ENCODE assay signal across 12 cellular contexts in the genomic region with DNA sequence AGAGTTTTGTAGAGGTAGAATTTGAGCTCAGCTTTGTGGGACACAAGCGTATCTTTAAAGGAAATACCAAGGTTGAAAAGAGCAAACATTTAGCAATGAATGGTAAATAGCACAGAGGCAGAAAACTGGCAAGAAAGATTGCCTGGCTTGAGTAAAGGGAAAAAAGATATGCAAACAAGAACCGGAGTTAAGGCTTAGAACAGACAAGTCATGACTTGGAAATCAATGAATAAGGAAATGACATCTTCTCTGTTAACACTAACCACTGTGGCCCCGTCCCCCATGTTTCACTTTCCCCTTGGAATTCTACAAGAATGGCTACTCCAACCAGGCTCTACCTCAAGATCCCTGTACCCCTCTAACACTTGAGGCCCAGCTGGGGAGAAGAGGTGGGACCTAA. TPM values are rescaled to one million over a fixed set of nuclear protein-coding genes. Genes with fewer than 3 reads are reported as not detected.
DNase-seq lines count a peak whose midpoint lies in the region; ATAC-seq and TF ChIP-seq lines count a peak whose summit lies in the region.
"Had no signal": no experiment of that assay in that cellular context is flagged by ENCODE, and none has a peak within 500 bp of the region (broad histone marks: within the 10 kb centered on the region; RNA-seq: fewer than 3 reads in every experiment).

No MANE protein-coding gene starts in this region.

- H3K9me3 ChIP-seq in breast epithelium (no peaks in the 10 kb centered on the region), left lung (no peaks in the 10 kb centered on the region), thoracic aorta (no peaks in the 10 kb centered on the region)

- no peak for TF ChIP-seq CTCF in breast epithelium (IDR thresholded peaks at IDR 0.05)
- TF ChIP-seq CTCF in left lung (IDR thresholded peaks at IDR 0.05), result no peak
- no peak for TF ChIP-seq CTCF in thoracic aorta (IDR thresholded peaks at IDR 0.05)

- ATAC-seq in left lung (no peak), thoracic aorta (ENCODE audit: insufficient number of reproducible peaks, low FRiP score, low read depth) (no peak), HG03039 (IDR thresholded peaks at IDR 0.05; ENCODE audit: unreplicated experiment) (no peak)
- no peak for ATAC-seq in activated CD8-positive, alpha-beta T cell treated with anti-CD3 and anti-CD28 coated beads, Interleukin-2, amount 10 ng/mL, durations not matched to agents 7 days and 5 days

- no peak overlapping the region for H3K27ac Mint-ChIP-seq in activated CD8-positive, alpha-beta T cell treated with anti-CD3 and anti-CD28 coated beads, Interleukin-2, amount 10 ng/mL, durations not matched to agents 7 days and 5 days
- H3K27ac Mint-ChIP-seq: neural progenitor cell had no signal

- CTCF ChIA-PET in activated CD8-positive, alpha-beta T cell treated with anti-CD3 and anti-CD28 coated beads, Interleukin-2, amount 10 ng/mL, durations not matched to agents 7 days and 5 days (lab: Charles Lee), result no interaction called here

- peaks cover 0 to 9% of the 10 kb centered on the region in 2 donors for H3K4me1 ChIP-seq in breast epithelium
- peaks cover 24 to 82% of the 10 kb centered on the region in 2 donors for H3K4me1 ChIP-seq in left lung
- H3K4me1 ChIP-seq in thoracic aorta (ENCODE audit: control insufficient read depth in 1 of 2, low read depth in 2 of 2), result peaks cover 51 to 61% of the 10 kb centered on the region in 2 donors

- TF ChIP-seq POLR2A in breast epithelium (IDR thresholded peaks at IDR 0.05), result no peak

- H3K36me3 Mint-ChIP-seq in activated CD8-positive, alpha-beta T cell treated with anti-CD3 and anti-CD28 coated beads, Interleukin-2, amount 10 ng/mL, durations not matched to agents 7 days and 5 days (ENCODE audit: low read depth), result peaks cover 6% of the 10 kb centered on the region

- no peaks in the 10 kb centered on the region for H3K27me3 Mint-ChIP-seq in activated CD8-positive, alpha-beta T cell treated with anti-CD3 and anti-CD28 coated beads, Interleukin-2, amount 10 ng/mL, durations not matched to agents 7 days and 5 days (ENCODE audit: low read depth)

- DNase-seq in HPDE6-E6E7 (ENCODE audit: extremely low spot score), result peak; percentile 45
- DNase-seq in breast epithelium (ENCODE audit: low spot score in 2 of 2), result no peak
- DNase-seq in left lung, result no peak
- no peak for DNase-seq in thoracic aorta (ENCODE audit: low spot score)
- no peak for DNase-seq in activated CD8-positive, alpha-beta T cell treated with anti-CD3 and anti-CD28 coated beads, Interleukin-2, amount 10 ng/mL, durations not matched to agents 7 days and 5 days
- DNase-seq in LoVo (ENCODE audit: low spot score), result no peak
- no peak for DNase-seq in stimulated activated naive CD4-positive, alpha-beta T cell (lab: John Stamatoyannopoulos, UW)
- DNase-seq: activated naive CD4-positive, alpha-beta T cell treated with Interleukin-2 at 50 U/mL for 16 hours; foreskin melanocyte; NCI-H526 treated with DMSO at 0.1 percent for 48 hours had no signal

- H3K27ac ChIP-seq in breast epithelium (peak overlapping the region; percentile 68 to 73), left lung (peak overlapping the region; percentile 69 to 75), thoracic aorta (peak overlapping the region; percentile 50 to 56)
- H3K27ac ChIP-seq: neural progenitor cell had no signal

- POLR2A ChIA-PET in activated CD8-positive, alpha-beta T cell treated with anti-CD3 and anti-CD28 coated beads, Interleukin-2, amount 10 ng/mL, durations not matched to agents 7 days and 5 days (lab: Charles Lee), result no interaction called here

- no peaks in the 10 kb centered on the region for H3K9me3 Mint-ChIP-seq in activated CD8-positive, alpha-beta T cell treated with anti-CD3 and anti-CD28 coated beads, Interleukin-2, amount 10 ng/mL, durations not matched to agents 7 days and 5 days (ENCODE audit: insufficient read depth)
- H3K9me3 Mint-ChIP-seq: neural progenitor cell had no signal

- no peaks in the 10 kb centered on the region for H3K36me3 ChIP-seq in breast epithelium
- H3K36me3 ChIP-seq in left lung, result no peaks in the 10 kb centered on the region
- no peaks in the 10 kb centered on the region for H3K36me3 ChIP-seq in thoracic aorta
- H3K36me3 ChIP-seq: neural progenitor cell had no signal

- intact Hi-C loops in breast epithelium (cut with DNase I; ENCODE audit: low total_unique reads) (no loop called here), left lung (cut with DNase I) (no loop called here)

- no peak overlapping the region for H3K4me3 Mint-ChIP-seq in activated CD8-positive, alpha-beta T cell treated with anti-CD3 and anti-CD28 coated beads, Interleukin-2, amount 10 ng/mL, durations not matched to agents 7 days and 5 days
- H3K4me3 Mint-ChIP-seq: neural progenitor cell had no signal

- no peak overlapping the region for H3K4me3 ChIP-seq in breast epithelium
- no peak overlapping the region for H3K4me3 ChIP-seq in left lung
- H3K4me3 ChIP-seq in thoracic aorta, result peak overlapping the region; percentile 40
- H3K4me3 ChIP-seq: neural progenitor cell had no signal

- H3K27me3 ChIP-seq in breast epithelium (no peaks in the 10 kb centered on the region), left lung (no peaks in the 10 kb centered on the region), thoracic aorta (replicated peaks; ENCODE audit: insufficient read depth) (no peaks in the 10 kb centered on the region)
- H3K27me3 ChIP-seq: neural progenitor cell had no signal

- H3K4me1 Mint-ChIP-seq in activated CD8-positive, alpha-beta T cell treated with anti-CD3 and anti-CD28 coated beads, Interleukin-2, amount 10 ng/mL, durations not matched to agents 7 days and 5 days (ENCODE audit: low read depth), result peaks cover 41% of the 10 kb centered on the region

RNA-seq across cellular contexts. Expression of gene STAM2, which starts 3.8 kb away (rescaled TPM):
- total RNA-seq in breast epithelium (10 to 100 TPM; 31.4 to 73.8 (median 44.6) TPM), left lung (10 to 100 TPM; 34.2 to 37.4 TPM), thoracic aorta (10 to 100 TPM; 41.1 to 54.6 TPM)
- 10 to 100 TPM; 15.5 to 17.5 TPM for total RNA-seq in activated CD8-positive, alpha-beta T cell treated with anti-CD3 and anti-CD28 coated beads, Interleukin-2, amount 10 ng/mL, durations not matched to agents 7 days and 5 days
